ENCODE assay signal across 1 cellular context in genomic region chr12:68007466-68007865, GRCh38.
TF ChIP-seq lines count a peak whose summit lies in the region.

No MANE protein-coding gene starts in this region.

TF ChIP-seq in HEK293, 187 proteins besides CTCF, POLR2A, EP300 and RAD21 (continued from another document):
- TF ChIP-seq ZNF518A (tag by site-specific recombination; conservative IDR thresholded peaks at IDR 0.05; ENCODE audit: low read depth), result 0 out of 2 replicates have a peak, but pooled peaks have one; percentile 20
TF ChIP-seq in HEK293: peak in this region for 2.
